In genomic region chr21:38766987-38767722, GRCh38 we compare ENCODE assay signal across 8 cellular contexts. TPM values are rescaled to one million over a fixed set of nuclear protein-coding genes. Genes with fewer than 3 reads are reported as not detected.
DNase-seq lines count a peak whose midpoint lies in the region; ATAC-seq lines count a peak whose summit lies in the region.

No MANE protein-coding gene starts in this region.

- peaks cover 10 to 35% (median 26%) of the 10 kb centered on the region in 4 donors for H3K4me1 Mint-ChIP-seq in CD4-positive, CD25-positive, alpha-beta regulatory T cell

- H3K36me3 ChIP-seq in CD4-positive, CD25-positive, alpha-beta regulatory T cell (ENCODE audit: control insufficient read depth, insufficient read depth, low read length): no peaks in the 10 kb centered on the region

- peak overlapping the region; percentile 80 for H3K27ac ChIP-seq in CD4-positive, CD25-positive, alpha-beta regulatory T cell (ENCODE audit: insufficient read depth, low read length, poor library complexity, severe bottlenecking)

- DNase-seq in CD4-positive, CD25-positive, alpha-beta regulatory T cell: peak; percentile 6 to 95 (median 77)
- DNase-seq in T-helper 22 cell (ENCODE audit: low read depth) (peak; percentile 1), HuH-7.5 (ENCODE audit: low spot score) (no peak), HCEC 1CT (no peak)
- peak; percentile 9 for DNase-seq in effector CD4-positive, alpha-beta T cell
- peak; percentile 58 to 68 for DNase-seq in stimulated activated CD4-positive, alpha-beta T cell treated with anti-CD3 and anti-CD28 coated beads, Interleukin-2, amount 100 ng/mL, for 24 hours

- H3K4me3 Mint-ChIP-seq in CD4-positive, CD25-positive, alpha-beta regulatory T cell: peak overlapping the region; percentile 83 to 94 (median 90)

- peaks cover 42% of the 10 kb centered on the region for H3K27me3 Mint-ChIP-seq in CD4-positive, CD25-positive, alpha-beta regulatory T cell

- peak; percentile 90 for ATAC-seq in CD4-positive, CD25-positive, alpha-beta regulatory T cell (ENCODE audit: low read depth in 2 of 2)
- ATAC-seq in GM19395 (IDR thresholded peaks at IDR 0.05; ENCODE audit: unreplicated experiment): peak; percentile 97
- ATAC-seq in HG03442 (IDR thresholded peaks at IDR 0.05; ENCODE audit: unreplicated experiment): peak; percentile 93

- no peaks in the 10 kb centered on the region for H3K9me3 ChIP-seq in CD4-positive, CD25-positive, alpha-beta regulatory T cell (ENCODE audit: control insufficient read depth in 2 of 2, low read length in 2 of 2)

- H3K27me3 ChIP-seq in CD4-positive, CD25-positive, alpha-beta regulatory T cell (ENCODE audit: control insufficient read depth, insufficient read depth, low read length): peaks cover 4% of the 10 kb centered on the region

- no peaks in the 10 kb centered on the region for H3K36me3 Mint-ChIP-seq in CD4-positive, CD25-positive, alpha-beta regulatory T cell

- peak overlapping the region; percentile 86 for H3K4me3 ChIP-seq in CD4-positive, CD25-positive, alpha-beta regulatory T cell (ENCODE audit: low read depth, low read length)

- H3K4me1 ChIP-seq in CD4-positive, CD25-positive, alpha-beta regulatory T cell (ENCODE audit: control insufficient read depth, insufficient read depth, low read length, poor library complexity, severe bottlenecking): peaks cover 17% of the 10 kb centered on the region

- H3K9me3 Mint-ChIP-seq in CD4-positive, CD25-positive, alpha-beta regulatory T cell: peaks cover 0 to 2% (median 0%) of the 10 kb centered on the region in 7 donors

- H3K27ac Mint-ChIP-seq in CD4-positive, CD25-positive, alpha-beta regulatory T cell: peak overlapping the region; percentile 89 to 99 (median 95)

RNA-seq across cellular contexts. Expression of gene ETS2, which starts 38.6 kb away (rescaled TPM):
- total RNA-seq in CD4-positive, CD25-positive, alpha-beta regulatory T cell: 12.3 TPM
- polyA plus RNA-seq in CD4-positive, CD25-positive, alpha-beta regulatory T cell: 1 to 10 TPM; 2.6 to 5.8 (median 4.4) TPM

Comparison
In these comparisons a context has a peak if more than half of its experiments do, and no peak if none do; other contexts are left out.
1. DNase-seq: peak in CD4-positive, CD25-positive, alpha-beta regulatory T cell (3 of 3), T-helper 22 cell (single experiment), effector CD4-positive, alpha-beta T cell (single experiment) and stimulated activated CD4-positive, alpha-beta T cell treated with anti-CD3 and anti-CD28 coated beads, Interleukin-2, amount 100 ng/mL, for 24 hours (2 of 2); none in HuH-7.5 (single experiment) and HCEC 1CT (single experiment).
2. Peak in every context shown above with its lines, with median percentiles within 50 percentile points of each other: ATAC-seq.